In the genomic region with DNA sequence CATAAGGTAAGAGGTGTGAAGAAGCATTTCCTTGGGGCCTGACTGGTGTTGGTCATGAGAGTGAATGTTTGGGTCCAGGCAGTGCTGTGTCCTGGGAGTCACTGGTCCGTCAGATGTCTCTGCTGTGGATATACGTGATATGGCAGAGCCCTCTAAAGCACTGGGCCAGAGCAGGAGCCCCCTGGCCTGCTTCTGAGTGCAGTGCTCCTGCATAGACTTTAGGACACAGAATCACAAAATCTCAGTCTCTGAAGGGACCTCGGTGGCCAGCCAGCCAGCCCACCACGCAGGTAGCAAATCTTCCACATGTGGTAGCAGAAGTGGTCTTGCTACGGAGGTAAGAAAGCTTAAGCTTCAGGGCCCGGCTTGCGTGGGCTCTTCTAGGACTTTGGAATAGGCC, we compare ENCODE assay signal across 2 cellular contexts.
TF ChIP-seq lines count a peak whose summit lies in the region.

No MANE protein-coding gene starts in this region.

TF ChIP-seq in IMR-90, 13 proteins besides CTCF, POLR2A, EP300 and RAD21:
- TF ChIP-seq, protein P1, sequence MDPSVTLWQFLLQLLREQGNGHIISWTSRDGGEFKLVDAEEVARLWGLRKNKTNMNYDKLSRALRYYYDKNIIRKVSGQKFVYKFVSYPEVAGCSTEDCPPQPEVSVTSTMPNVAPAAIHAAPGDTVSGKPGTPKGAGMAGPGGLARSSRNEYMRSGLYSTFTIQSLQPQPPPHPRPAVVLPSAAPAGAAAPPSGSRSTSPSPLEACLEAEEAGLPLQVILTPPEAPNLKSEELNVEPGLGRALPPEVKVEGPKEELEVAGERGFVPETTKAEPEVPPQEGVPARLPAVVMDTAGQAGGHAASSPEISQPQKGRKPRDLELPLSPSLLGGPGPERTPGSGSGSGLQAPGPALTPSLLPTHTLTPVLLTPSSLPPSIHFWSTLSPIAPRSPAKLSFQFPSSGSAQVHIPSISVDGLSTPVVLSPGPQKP (IDR thresholded peaks at IDR 0.05; ENCODE audit: borderline replicate concordance, low read depth, low read length): no peak
- TF ChIP-seq CHD1 (IDR thresholded peaks at IDR 0.05; ENCODE audit: low read depth, low read length) (no peak), SMC3 (IDR thresholded peaks at IDR 0.05; ENCODE audit: low read depth, low read length) (no peak), MAZ (IDR thresholded peaks at IDR 0.05; ENCODE audit: borderline replicate concordance, low read depth, low read length) (no peak), MAFK (IDR thresholded peaks at IDR 0.05; ENCODE audit: low read depth, low read length) (no peak), RFX5 (IDR thresholded peaks at IDR 0.05; ENCODE audit: low read depth, low read length) (no peak), FOS (IDR thresholded peaks at IDR 0.05; ENCODE audit: low read depth, low read length) (no peak), RCOR1 (IDR thresholded peaks at IDR 0.05; ENCODE audit: insufficient replicate concordance, low read length) (no peak), NFE2L2 (IDR thresholded peaks at IDR 0.05; ENCODE audit: low read depth, low read length) (no peak), BHLHE40 (IDR thresholded peaks at IDR 0.05; ENCODE audit: low read depth, low read length) (no peak), CEBPB (IDR thresholded peaks at IDR 0.05; ENCODE audit: low read depth, low read length) (no peak), MXI1 (IDR thresholded peaks at IDR 0.05; ENCODE audit: borderline replicate concordance, low read depth, low read length) (no peak)
- TF ChIP-seq, protein P2, sequence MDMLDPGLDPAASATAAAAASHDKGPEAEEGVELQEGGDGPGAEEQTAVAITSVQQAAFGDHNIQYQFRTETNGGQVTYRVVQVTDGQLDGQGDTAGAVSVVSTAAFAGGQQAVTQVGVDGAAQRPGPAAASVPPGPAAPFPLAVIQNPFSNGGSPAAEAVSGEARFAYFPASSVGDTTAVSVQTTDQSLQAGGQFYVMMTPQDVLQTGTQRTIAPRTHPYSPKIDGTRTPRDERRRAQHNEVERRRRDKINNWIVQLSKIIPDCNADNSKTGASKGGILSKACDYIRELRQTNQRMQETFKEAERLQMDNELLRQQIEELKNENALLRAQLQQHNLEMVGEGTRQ (IDR thresholded peaks at IDR 0.05; ENCODE audit: low read depth, low read length): no peak
TF ChIP-seq in IMR-90: peak in this region for 0.

TF ChIP-seq in K562, 482 proteins besides CTCF, POLR2A, EP300 and RAD21:
- TF ChIP-seq NFXL1 (CRISPR knock-in tag; IDR thresholded peaks at IDR 0.05) (no peak), PYGO2 (tag; IDR thresholded peaks at IDR 0.05) (no peak), ZNF253 (CRISPR knock-in tag; conservative IDR thresholded peaks at IDR 0.05) (no peak), CTBP1 (IDR thresholded peaks at IDR 0.05; ENCODE audit: borderline replicate concordance) (no peak), GTF2A2 (tag; IDR thresholded peaks at IDR 0.05) (no peak), SMAD3 (CRISPR knock-in tag; conservative IDR thresholded peaks at IDR 0.05) (no peak), TRIM24 (IDR thresholded peaks at IDR 0.05) (no peak), ZNF780A (CRISPR knock-in tag; IDR thresholded peaks at IDR 0.05) (no peak), NCOA4 (IDR thresholded peaks at IDR 0.05; ENCODE audit: partially characterized antibody) (no peak), ZNF583 (CRISPR knock-in tag; IDR thresholded peaks at IDR 0.05) (no peak), GTF2E2 (tag; IDR thresholded peaks at IDR 0.05) (no peak), ILF3 (IDR thresholded peaks at IDR 0.05; ENCODE audit: borderline replicate concordance) (no peak), JUN (IDR thresholded peaks at IDR 0.05; ENCODE audit: borderline replicate concordance, low read depth, low read length) (no peak), JUN (CRISPR knock-in tag; IDR thresholded peaks at IDR 0.05; ENCODE audit: borderline replicate concordance) (no peak), LCOR (CRISPR knock-in tag; IDR thresholded peaks at IDR 0.05) (no peak)
- TF ChIP-seq, protein P3, sequence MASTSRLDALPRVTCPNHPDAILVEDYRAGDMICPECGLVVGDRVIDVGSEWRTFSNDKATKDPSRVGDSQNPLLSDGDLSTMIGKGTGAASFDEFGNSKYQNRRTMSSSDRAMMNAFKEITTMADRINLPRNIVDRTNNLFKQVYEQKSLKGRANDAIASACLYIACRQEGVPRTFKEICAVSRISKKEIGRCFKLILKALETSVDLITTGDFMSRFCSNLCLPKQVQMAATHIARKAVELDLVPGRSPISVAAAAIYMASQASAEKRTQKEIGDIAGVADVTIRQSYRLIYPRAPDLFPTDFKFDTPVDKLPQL (IDR thresholded peaks at IDR 0.05; ENCODE audit: extremely low read depth, insufficient read length): no peak
- TF ChIP-seq, protein P4, sequence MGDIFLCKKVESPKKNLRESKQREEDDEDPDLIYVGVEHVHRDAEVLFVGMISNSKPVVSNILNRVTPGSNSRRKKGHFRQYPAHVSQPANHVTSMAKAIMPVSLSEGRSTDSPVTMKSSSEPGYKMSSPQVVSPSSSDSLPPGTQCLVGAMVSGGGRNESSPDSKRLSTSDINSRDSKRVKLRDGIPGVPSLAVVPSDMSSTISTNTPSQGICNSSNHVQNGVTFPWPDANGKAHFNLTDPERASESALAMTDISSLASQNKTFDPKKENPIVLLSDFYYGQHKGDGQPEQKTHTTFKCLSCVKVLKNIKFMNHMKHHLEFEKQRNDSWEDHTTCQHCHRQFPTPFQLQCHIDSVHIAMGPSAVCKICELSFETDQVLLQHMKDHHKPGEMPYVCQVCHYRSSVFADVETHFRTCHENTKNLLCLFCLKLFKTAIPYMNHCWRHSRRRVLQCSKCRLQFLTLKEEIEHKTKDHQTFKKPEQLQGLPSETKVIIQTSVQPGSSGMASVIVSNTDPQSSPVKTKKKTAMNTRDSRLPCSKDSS (IDR thresholded peaks at IDR 0.05; ENCODE audit: low read depth, partially characterized antibody): no peak
- TF ChIP-seq, protein P5, sequence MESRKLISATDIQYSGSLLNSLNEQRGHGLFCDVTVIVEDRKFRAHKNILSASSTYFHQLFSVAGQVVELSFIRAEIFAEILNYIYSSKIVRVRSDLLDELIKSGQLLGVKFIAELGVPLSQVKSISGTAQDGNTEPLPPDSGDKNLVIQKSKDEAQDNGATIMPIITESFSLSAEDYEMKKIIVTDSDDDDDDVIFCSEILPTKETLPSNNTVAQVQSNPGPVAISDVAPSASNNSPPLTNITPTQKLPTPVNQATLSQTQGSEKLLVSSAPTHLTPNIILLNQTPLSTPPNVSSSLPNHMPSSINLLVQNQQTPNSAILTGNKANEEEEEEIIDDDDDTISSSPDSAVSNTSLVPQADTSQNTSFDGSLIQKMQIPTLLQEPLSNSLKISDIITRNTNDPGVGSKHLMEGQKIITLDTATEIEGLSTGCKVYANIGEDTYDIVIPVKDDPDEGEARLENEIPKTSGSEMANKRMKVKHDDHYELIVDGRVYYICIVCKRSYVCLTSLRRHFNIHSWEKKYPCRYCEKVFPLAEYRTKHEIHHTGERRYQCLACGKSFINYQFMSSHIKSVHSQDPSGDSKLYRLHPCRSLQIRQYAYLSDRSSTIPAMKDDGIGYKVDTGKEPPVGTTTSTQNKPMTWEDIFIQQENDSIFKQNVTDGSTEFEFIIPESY (CRISPR knock-in tag; IDR thresholded peaks at IDR 0.05): no peak
- TF ChIP-seq, protein P6, sequence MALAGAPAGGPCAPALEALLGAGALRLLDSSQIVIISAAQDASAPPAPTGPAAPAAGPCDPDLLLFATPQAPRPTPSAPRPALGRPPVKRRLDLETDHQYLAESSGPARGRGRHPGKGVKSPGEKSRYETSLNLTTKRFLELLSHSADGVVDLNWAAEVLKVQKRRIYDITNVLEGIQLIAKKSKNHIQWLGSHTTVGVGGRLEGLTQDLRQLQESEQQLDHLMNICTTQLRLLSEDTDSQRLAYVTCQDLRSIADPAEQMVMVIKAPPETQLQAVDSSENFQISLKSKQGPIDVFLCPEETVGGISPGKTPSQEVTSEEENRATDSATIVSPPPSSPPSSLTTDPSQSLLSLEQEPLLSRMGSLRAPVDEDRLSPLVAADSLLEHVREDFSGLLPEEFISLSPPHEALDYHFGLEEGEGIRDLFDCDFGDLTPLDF (CRISPR knock-in tag; IDR thresholded peaks at IDR 0.05): no peak
- TF ChIP-seq, protein P7, sequence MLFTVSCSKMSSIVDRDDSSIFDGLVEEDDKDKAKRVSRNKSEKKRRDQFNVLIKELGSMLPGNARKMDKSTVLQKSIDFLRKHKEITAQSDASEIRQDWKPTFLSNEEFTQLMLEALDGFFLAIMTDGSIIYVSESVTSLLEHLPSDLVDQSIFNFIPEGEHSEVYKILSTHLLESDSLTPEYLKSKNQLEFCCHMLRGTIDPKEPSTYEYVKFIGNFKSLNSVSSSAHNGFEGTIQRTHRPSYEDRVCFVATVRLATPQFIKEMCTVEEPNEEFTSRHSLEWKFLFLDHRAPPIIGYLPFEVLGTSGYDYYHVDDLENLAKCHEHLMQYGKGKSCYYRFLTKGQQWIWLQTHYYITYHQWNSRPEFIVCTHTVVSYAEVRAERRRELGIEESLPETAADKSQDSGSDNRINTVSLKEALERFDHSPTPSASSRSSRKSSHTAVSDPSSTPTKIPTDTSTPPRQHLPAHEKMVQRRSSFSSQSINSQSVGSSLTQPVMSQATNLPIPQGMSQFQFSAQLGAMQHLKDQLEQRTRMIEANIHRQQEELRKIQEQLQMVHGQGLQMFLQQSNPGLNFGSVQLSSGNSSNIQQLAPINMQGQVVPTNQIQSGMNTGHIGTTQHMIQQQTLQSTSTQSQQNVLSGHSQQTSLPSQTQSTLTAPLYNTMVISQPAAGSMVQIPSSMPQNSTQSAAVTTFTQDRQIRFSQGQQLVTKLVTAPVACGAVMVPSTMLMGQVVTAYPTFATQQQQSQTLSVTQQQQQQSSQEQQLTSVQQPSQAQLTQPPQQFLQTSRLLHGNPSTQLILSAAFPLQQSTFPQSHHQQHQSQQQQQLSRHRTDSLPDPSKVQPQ (CRISPR knock-in tag; IDR thresholded peaks at IDR 0.05; ENCODE audit: borderline replicate concordance): no peak
